8 cellular contexts compared by ENCODE assay signal in genomic region chr10:21534611-21535493, GRCh38. TPM values are rescaled to one million over a fixed set of nuclear protein-coding genes. Genes with fewer than 3 reads are reported as not detected.
DNase-seq lines count a peak whose midpoint lies in the region; ATAC-seq, FAIRE-seq and TF ChIP-seq lines count a peak whose summit lies in the region.

No MANE protein-coding gene starts in this region.

- DNase-seq in ACHN (peak; percentile 43), IMR-90 (peak; percentile 45), WERI-Rb-1 (peak; percentile 37), kidney epithelial cell (ENCODE audit: low read depth) (no peak), D721Med (ENCODE audit: insufficient read length, low spot score) (no peak)
- DNase-seq in central memory CD4-positive, alpha-beta T cell = peak; percentile 55
- peak; percentile 16 to 26 for DNase-seq in stimulated activated CD4-positive, alpha-beta T cell treated with anti-CD3 and anti-CD28 coated beads, Interleukin-15, amount 100 ng/mL, for 1 hour (ENCODE audit: low read depth in 1 of 2, low spot score in 1 of 2)

- H2BK120ac ChIP-seq in IMR-90 (ENCODE audit: low read depth, low read length) = peak overlapping the region; percentile 50; the same call in 1 of the 2 replicates

- no peaks in the 10 kb centered on the region for H3K9me1 ChIP-seq in IMR-90 (ENCODE audit: insufficient read depth, low read length)

- peak overlapping the region; percentile 75 for H3K56ac ChIP-seq in IMR-90 (ENCODE audit: extremely low read depth, insufficient read depth, low read length)

- no peak overlapping the region for H2BK20ac ChIP-seq in IMR-90 (ENCODE audit: low read depth, low read length)

- no peak overlapping the region; the same call in 2 of the 3 replicates for H2BK15ac ChIP-seq in IMR-90 (ENCODE audit: low read depth, low read length)

- no peaks in the 10 kb centered on the region for H3K27me3 ChIP-seq in IMR-90 (ENCODE audit: control insufficient read depth, insufficient read depth, low read length)
- H3K27me3 ChIP-seq in WERI-Rb-1 (ENCODE audit: insufficient read depth, low read depth, severe bottlenecking) = no peaks in the 10 kb centered on the region
- H3K27me3 ChIP-seq in kidney epithelial cell (ENCODE audit: control insufficient read depth, insufficient read depth, low read length) = no peaks in the 10 kb centered on the region

- TF ChIP-seq RAD21 in IMR-90 (IDR thresholded peaks at IDR 0.05; ENCODE audit: low read length) = no peak

- POLR2A ChIA-PET in IMR-90 (lab: Charles Lee; ENCODE audit: unreplicated experiment) = no interaction called here

- H3K9ac ChIP-seq in IMR-90 (ENCODE audit: low read depth, low read length) = peak overlapping the region; percentile 100

- peak overlapping the region; percentile 81 for H3K4me2 ChIP-seq in IMR-90 (ENCODE audit: low read depth, low read length)

- TF ChIP-seq CTCF in IMR-90 (conservative IDR thresholded peaks at IDR 0.05; ENCODE audit: low read depth, low read length) (no peak), WERI-Rb-1 (IDR thresholded peaks at IDR 0.05; ENCODE audit: low read depth, low read length) (no peak), kidney epithelial cell (IDR thresholded peaks at IDR 0.05; ENCODE audit: insufficient read depth, low read length, poor library complexity, severe bottlenecking) (no peak), D721Med (IDR thresholded peaks at IDR 0.05; ENCODE audit: insufficient read depth, missing control alignments) (no peak)

- H2BK5ac ChIP-seq in IMR-90 (ENCODE audit: low read depth, low read length, poor library complexity, severe bottlenecking) = peak overlapping the region; percentile 81

- WGBS in IMR-90 (ENCODE audit: extremely low coverage in 2 of 2, insufficient read length in 1 of 2), 2 experiments = 0% methylated on average over 21 of the region's 96 CpGs; no CpG with 5 or more reads in 1 of the 2 experiments

- no peaks in the 10 kb centered on the region for H3K9me3 ChIP-seq in IMR-90 (ENCODE audit: control insufficient read depth, insufficient read depth, low read length)
- no peaks in the 10 kb centered on the region for H3K9me3 ChIP-seq in WERI-Rb-1 (ENCODE audit: severe bottlenecking)

- peaks cover 3 to 15% of the 10 kb centered on the region in 2 experiments; a peak in 3 of 4 replicates for H3K79me1 ChIP-seq in IMR-90 (ENCODE audit: low read depth in 1 of 2, low read length in 2 of 2)

- H2AK9ac ChIP-seq in IMR-90 (replicated peaks; ENCODE audit: low read depth, low read length, poor library complexity) = peak overlapping the region; percentile 95

- peak; percentile 32 for TF ChIP-seq POLR2A in GM18505 (IDR thresholded peaks at IDR 0.05; ENCODE audit: borderline replicate concordance, extremely low read depth, insufficient read depth, insufficient read length)
- no peak for TF ChIP-seq POLR2A in IMR-90 (IDR thresholded peaks at IDR 0.05; ENCODE audit: low read depth, low read length)

- CTCF ChIA-PET in IMR-90 (lab: Yijun Ruan, JAX) = no interaction called here

- BruUV-seq in IMR-90 (replicated peaks; lab: Mats Ljungman, UMichigan) = no TSS peak

- H2AFZ ChIP-seq in IMR-90 (replicated peaks; ENCODE audit: low read length, poor library complexity) = peak overlapping the region; percentile 89

- in situ Hi-C loops in ACHN (cut with HindIII; ENCODE audit: low pct_ligation_motif_present, low pct_unique_long_range_greater_than_20kb, low sequenced_read_pairs) (no loop called here), IMR-90 (cut with MboI; ENCODE audit: low sequenced_read_pairs) (loop anchor here (5.0 kb wide), 1 partner anchor 38 kb away; no protein-coding TSS in a partner anchor)

- no peak for FAIRE-seq in D721Med (lab: Jason Lieb, UNC)

- peak overlapping the region; percentile 84 for H2AK5ac ChIP-seq in IMR-90 (ENCODE audit: low read depth, low read length)

- peak overlapping the region; percentile 86 for H3K14ac ChIP-seq in IMR-90 (replicated peaks; ENCODE audit: low read depth, low read length)

- H4K8ac ChIP-seq in IMR-90 (ENCODE audit: low read depth in 2 of 2, low read length in 2 of 2) = peak overlapping the region; percentile 86 to 90

- peaks cover 8% of the 10 kb centered on the region; the same call in 1 of the 2 replicates for H4K20me1 ChIP-seq in IMR-90 (ENCODE audit: insufficient read depth, low read length)

- peak overlapping the region; percentile 89 for H3K4me3 ChIP-seq in IMR-90 (ENCODE audit: insufficient read depth, low read depth, low read length)
- H3K4me3 ChIP-seq in WERI-Rb-1 (ENCODE audit: low read depth, low read length) = peak overlapping the region; percentile 66
- H3K4me3 ChIP-seq in kidney epithelial cell (ENCODE audit: low read depth, low read length) = peak overlapping the region; percentile 84

- ATAC-seq in GM18505 (IDR thresholded peaks at IDR 0.05; ENCODE audit: unreplicated experiment) = no peak
- peak; percentile 30 for ATAC-seq in IMR-90 (ENCODE audit: low read depth)

- H3K4me1 ChIP-seq in IMR-90 (ENCODE audit: control insufficient read depth, insufficient read depth, low read length) = 0 out of 2 replicates have a peak, but pooled peaks cover 2% of the 10 kb centered on the region

- peak overlapping the region; percentile 87 for H4K91ac ChIP-seq in IMR-90 (ENCODE audit: insufficient read depth, low read depth, low read length)

- H3K27ac ChIP-seq in IMR-90 (ENCODE audit: insufficient read depth, low read length) (peak overlapping the region; percentile 97), WERI-Rb-1 (peak overlapping the region; percentile 66)

- H3K36me3 ChIP-seq in IMR-90 (ENCODE audit: control insufficient read depth, insufficient read depth, low read length) (peaks cover 7% of the 10 kb centered on the region), WERI-Rb-1 (peaks cover 7% of the 10 kb centered on the region), kidney epithelial cell (ENCODE audit: control insufficient read depth, insufficient read depth, low read length) (no peaks in the 10 kb centered on the region)

- H3K18ac ChIP-seq in IMR-90 (ENCODE audit: low read depth, low read length) = peak overlapping the region; percentile 85

- peak overlapping the region; percentile 89 for H3K23ac ChIP-seq in IMR-90 (ENCODE audit: low read depth, low read length)

- H3K4ac ChIP-seq in IMR-90 (ENCODE audit: low read depth, low read length) = peak overlapping the region; percentile 87

- dilution Hi-C loops in IMR-90 (cut with HindIII; ENCODE audit: low sequenced_read_pairs, unreplicated experiment) = no loop called here

- H4K5ac ChIP-seq in IMR-90 (ENCODE audit: low read depth, low read length) = peak overlapping the region; percentile 47

- intact Hi-C loops in IMR-90 (cut with micrococcal nuclease) = loop anchor here (1.0 to 2.0 kb wide), 3 partner anchors 9 to 256 kb away; no protein-coding TSS in a partner anchor

TF ChIP-seq in IMR-90, 13 proteins besides CTCF, POLR2A, EP300 and RAD21:
- TF ChIP-seq FOS (IDR thresholded peaks at IDR 0.05; ENCODE audit: low read depth, low read length) = no peak
- peak; percentile 25; the same call in 1 of the 2 replicates for TF ChIP-seq USF2 (IDR thresholded peaks at IDR 0.05; ENCODE audit: low read depth, low read length)
- no peak for TF ChIP-seq MAZ (IDR thresholded peaks at IDR 0.05; ENCODE audit: borderline replicate concordance, low read depth, low read length)
- no peak for TF ChIP-seq RFX5 (IDR thresholded peaks at IDR 0.05; ENCODE audit: low read depth, low read length)
- TF ChIP-seq MXI1 (IDR thresholded peaks at IDR 0.05; ENCODE audit: borderline replicate concordance, low read depth, low read length) = peak; percentile 46; the same call in 1 of the 2 replicates
- no peak for TF ChIP-seq CEBPB (IDR thresholded peaks at IDR 0.05; ENCODE audit: low read depth, low read length)

RNA-seq across cellular contexts. Expression of gene MLLT10, which starts 0.8 kb away (rescaled TPM):
- total RNA-seq in IMR-90 (2012; rRNA removed) (29.0 and 31.9 TPM in 2 replicates), kidney epithelial cell (32.3 and 32.7 TPM in 2 replicates)
- 22.5 and 23.9 TPM in 2 replicates for polyA plus RNA-seq in IMR-90 (2012; rRNA removed)
- 7.2 and 17.6 TPM in 2 replicates for polyA plus RNA-seq in IMR-90 (2012; cell fraction: cytosol; rRNA removed)
- 27.3 and 103 TPM in 2 replicates for polyA plus RNA-seq in IMR-90 (2012; cell fraction: nucleus; rRNA removed; ENCODE audit: low replicate concordance)

RNA-seq across cellular contexts. Expression of gene SKIDA1, which starts 9.4 kb away (rescaled TPM):
- total RNA-seq in IMR-90 (2012; rRNA removed) = 0.56 and 0.72 TPM in 2 replicates
- polyA plus RNA-seq in IMR-90 (2012; rRNA removed) = 0.24 and 0.36 TPM in 2 replicates
- 0.16 and 0.42 TPM in 2 replicates for polyA plus RNA-seq in IMR-90 (2012; cell fraction: cytosol; rRNA removed)
- 0.36 and 2.0 TPM in 2 replicates for polyA plus RNA-seq in IMR-90 (2012; cell fraction: nucleus; rRNA removed; ENCODE audit: low replicate concordance)
- total RNA-seq in kidney epithelial cell = 0.27 and 1.5 TPM in 2 replicates

Comparison
In these comparisons a context has a peak if more than half of its experiments do, and no peak if none do; other contexts are left out.
1. DNase-seq: peak in ACHN (single experiment), IMR-90 (single experiment), WERI-Rb-1 (single experiment), central memory CD4-positive, alpha-beta T cell (single experiment) and stimulated activated CD4-positive, alpha-beta T cell treated with anti-CD3 and anti-CD28 coated beads, Interleukin-15, amount 100 ng/mL, for 1 hour (2 of 2); none in kidney epithelial cell (single experiment) and D721Med (single experiment).
2. Peak in every context shown above with its lines, with median percentiles within 50 percentile points of each other: H3K4me3 ChIP-seq.